7 cellular contexts compared by ENCODE assay signal in genomic region chr5:80439213-80439612, GRCh38. TPM values are rescaled to one million over a fixed set of nuclear protein-coding genes. Genes with fewer than 3 reads are reported as not detected.
"Had no signal": no experiment of that assay in that cellular context is flagged by ENCODE, and none has a peak within 500 bp of the region (broad histone marks: within the 10 kb centered on the region; RNA-seq: fewer than 3 reads in every experiment).

No MANE protein-coding gene starts in this region.

- H2AFZ ChIP-seq: GM23338 had no signal

- H3K4me3 ChIP-seq: GM23338 had no signal

- H3K27ac Mint-ChIP-seq: GM23338, H9, IgD-negative memory B cell had no signal

- ATAC-seq: GM23338 had no signal

- H3K9me3 Mint-ChIP-seq: GM23338, H9, IgD-negative memory B cell had no signal

- H3K4me2 ChIP-seq: GM23338 had no signal

- DNase-seq: H9, HCEC 1CT had no signal

- FAIRE-seq: H1, H54, HTR-8/SVneo had no signal

RNA-seq across cellular contexts. Expression of gene FAM151B, which starts 48.7 kb away (rescaled TPM):
- total RNA-seq: GM23338 had no signal
- polyA plus RNA-seq: IgD-negative memory B cell had no signal
